Comparison of ENCODE assay signal across 29 cellular contexts in genomic region chr5:107340631-107341030, GRCh38.
"Had no signal": no experiment of that assay in that cellular context is flagged by ENCODE, and none has a peak within 500 bp of the region (broad histone marks: within the 10 kb centered on the region; RNA-seq: fewer than 3 reads in every experiment).

No MANE protein-coding gene starts in this region.

- H3K27me3 Mint-ChIP-seq: natural killer cell treated with Interleukin-12 subunit alpha and Interleukin-12 subunit beta and Interleukin-15 and Interleukin-18, amount 100 ng/mL, for 72 hours had no signal

- H3K4me1 Mint-ChIP-seq: activated naive CD4-positive, alpha-beta T cell treated with anti-CD3 and anti-CD28 coated beads, Interleukin-2, amount 50 U/mL, for 24 hours; stimulated activated effector memory CD8-positive, alpha-beta T cell treated with anti-CD3 and anti-CD28 coated beads, Interleukin-12 subunit alpha, Interleukin-12 subunit beta, amount 100 ng/mL, for 72 hours had no signal

- ATAC-seq: gastrocnemius medialis; left lobe of liver; lower lobe of right lung; natural killer cell treated with Interleukin-12 subunit alpha and Interleukin-12 subunit beta and Interleukin-15 and Interleukin-18, amount 100 ng/mL, for 72 hours; right lobe of liver; stimulated activated effector memory CD8-positive, alpha-beta T cell treated with anti-CD3 and anti-CD28 coated beads, Interleukin-12 subunit alpha, Interleukin-12 subunit beta, amount 100 ng/mL, for 72 hours had no signal

- H3K36me3 ChIP-seq: esophagus muscularis mucosa, gastrocnemius medialis, lower lobe of right lung, neutrophil, ovary, right lobe of liver, stomach, suprapubic skin, tibial nerve, uterus had no signal

- H3K4me3 Mint-ChIP-seq: activated naive CD4-positive, alpha-beta T cell treated with anti-CD3 and anti-CD28 coated beads, Interleukin-2, amount 50 U/mL, for 24 hours; brain; dendritic cell treated with granulocyte-macrophage colony-stimulating factor and Interleukin-4, amounts not matched to agents 40 ng/mL and 50 ng/mL, for 4 days; natural killer cell treated with Interleukin-12 subunit alpha and Interleukin-12 subunit beta and Interleukin-15 and Interleukin-18, amount 100 ng/mL, for 72 hours; stimulated activated effector memory CD8-positive, alpha-beta T cell treated with anti-CD3 and anti-CD28 coated beads, Interleukin-12 subunit alpha, Interleukin-12 subunit beta, amount 100 ng/mL, for 72 hours had no signal

- H3K9me3 ChIP-seq: gastrocnemius medialis, neutrophil, ovary, right lobe of liver, suprapubic skin, uterus had no signal

- H3K4me1 ChIP-seq: esophagus muscularis mucosa, gastrocnemius medialis, lower lobe of right lung, psoas muscle, right lobe of liver, stomach, tibial nerve, uterus had no signal

- H3K36me3 Mint-ChIP-seq: activated naive CD4-positive, alpha-beta T cell treated with anti-CD3 and anti-CD28 coated beads, Interleukin-2, amount 50 U/mL, for 24 hours; stimulated activated effector memory CD8-positive, alpha-beta T cell treated with anti-CD3 and anti-CD28 coated beads, Interleukin-12 subunit alpha, Interleukin-12 subunit beta, amount 100 ng/mL, for 72 hours had no signal

- H3K27ac ChIP-seq: esophagus muscularis mucosa, gastrocnemius medialis, lower lobe of right lung, neutrophil, ovary, psoas muscle, right lobe of liver, skin epidermis, stomach, suprapubic skin, tibial nerve had no signal

- H3K27ac Mint-ChIP-seq: activated naive CD4-positive, alpha-beta T cell treated with anti-CD3 and anti-CD28 coated beads, Interleukin-2, amount 50 U/mL, for 24 hours; brain; dendritic cell treated with granulocyte-macrophage colony-stimulating factor and Interleukin-4, amounts not matched to agents 40 ng/mL and 50 ng/mL, for 4 days; natural killer cell treated with Interleukin-12 subunit alpha and Interleukin-12 subunit beta and Interleukin-15 and Interleukin-18, amount 100 ng/mL, for 72 hours; stimulated activated effector memory CD8-positive, alpha-beta T cell treated with anti-CD3 and anti-CD28 coated beads, Interleukin-12 subunit alpha, Interleukin-12 subunit beta, amount 100 ng/mL, for 72 hours had no signal

- H3K27me3 ChIP-seq: esophagus muscularis mucosa, gastrocnemius medialis, neutrophil, ovary, right lobe of liver, stomach, suprapubic skin, tibial nerve, uterus had no signal

- H3K4me3 ChIP-seq: esophagus muscularis mucosa, gastrocnemius medialis, lower lobe of right lung, ovary, psoas muscle, right lobe of liver, skin epidermis, stomach, suprapubic skin, tibial nerve, uterus had no signal

- DNase-seq: activated CD4-positive, alpha-beta T cell treated with anti-CD3 and anti-CD28 coated beads for 1 hour; activated CD4-positive, alpha-beta T cell treated with anti-CD3 and anti-CD28 coated beads, Interleukin-2, amount 50 U/mL, for 1 hour; activated gamma-delta T cell treated with Interleukin-2 at 50 U/mL for 16 hours; activated T-cell treated with anti-CD3 and anti-CD28 coated beads, Interleukin-2, amount 50 U/mL, for 1 hour; aorta; caudate nucleus; effector CD8-positive, alpha-beta T cell; gastrocnemius medialis; head of caudate nucleus; kidney; lower lobe of right lung; ovary; psoas muscle; right lobe of liver; stimulated activated CD4-positive, alpha-beta T cell treated with anti-CD3 and anti-CD28 coated beads, Interleukin-2, amount 100 ng/mL, for 24 hours; stomach; T-helper 9 cell had no signal

- FAIRE-seq: kidney had no signal
